Comparison of ENCODE assay signal across 8 cellular contexts in genomic region chr12:7108928-7109920, GRCh38. TPM values are rescaled to one million over a fixed set of nuclear protein-coding genes. Genes with fewer than 3 reads are reported as not detected.
DNase-seq lines count a peak whose midpoint lies in the region; ATAC-seq and TF ChIP-seq lines count a peak whose summit lies in the region.

Gene C1RL (minus strand): TSS chr12:7109214. CDS start chr12:7109180, 34 bp downstream.

- peaks cover 26% of the 10 kb centered on the region for H3K4me1 Mint-ChIP-seq in T-helper 17 cell

- H3K36me3 ChIP-seq in psoas muscle (ENCODE audit: insufficient read depth in 1 of 2, low read depth in 1 of 2) (peaks cover 0 to 8% of the 10 kb centered on the region in 2 donors), upper lobe of right lung (peaks cover 6% of the 10 kb centered on the region)

- peak within 1 kb of the TSS; percentile 93 for H3K4me3 Mint-ChIP-seq in T-helper 17 cell

- H3K9me3 ChIP-seq in T-helper 17 cell (ENCODE audit: control insufficient read depth, low read length, poor library complexity, severe bottlenecking) (no peaks in the 10 kb centered on the region), psoas muscle (no peaks in the 10 kb centered on the region), upper lobe of right lung (no peaks in the 10 kb centered on the region)

- peak within 1 kb of the TSS; percentile 80 for H3K27ac ChIP-seq in psoas muscle
- H3K27ac ChIP-seq in upper lobe of right lung, result peak within 1 kb of the TSS; percentile 98

- peak; percentile 98 for TF ChIP-seq CTCF in psoas muscle (IDR thresholded peaks at IDR 0.05)
- TF ChIP-seq CTCF in upper lobe of right lung (IDR thresholded peaks at IDR 0.05), result peak; percentile 99

- peak within 1 kb of the TSS; percentile 90 for H3K27ac Mint-ChIP-seq in T-helper 17 cell

- DNase-seq in AG08395 (ENCODE audit: low spot score) (peak; percentile 87), NCI-H146 (lab: John Stamatoyannopoulos, UW) (peak; percentile 94), T-helper 17 cell (peak; percentile 65 to 81 (median 70)), amygdala (lab: John Stamatoyannopoulos, UW) (peak in 49 of 56 donors; percentile 13 to 77 (median 50)), left ventricle myocardium superior (peak; percentile 93), psoas muscle (peak; percentile 93 to 95), upper lobe of right lung (peak; percentile 94)

- H3K4me1 ChIP-seq in psoas muscle (peaks cover 14% of the 10 kb centered on the region), upper lobe of right lung (peaks cover 27% of the 10 kb centered on the region)

- WGBS in psoas muscle, 3 donors, result 24 to 34% (median 28%) methylated on average over 21 to 24 of the region's 24 CpGs

- peak; percentile 6 for ATAC-seq in GM19455 (IDR thresholded peaks at IDR 0.05; ENCODE audit: unreplicated experiment)
- peak; percentile 60 for ATAC-seq in T-helper 17 cell
- peak; percentile 87 for ATAC-seq in left ventricle myocardium superior
- ATAC-seq in psoas muscle, result peak; percentile 87 to 93 (median 88)
- peak; percentile 85 for ATAC-seq in upper lobe of right lung

- H3K4me3 ChIP-seq in psoas muscle (peak within 1 kb of the TSS; percentile 75), upper lobe of right lung (peak within 1 kb of the TSS; percentile 77)

- no peaks in the 10 kb centered on the region for H3K36me3 Mint-ChIP-seq in T-helper 17 cell (ENCODE audit: low read depth)

- H3K27me3 ChIP-seq in psoas muscle (ENCODE audit: insufficient read depth in 3 of 3, low read length in 2 of 3), result no peaks in the 10 kb centered on the region
- no peaks in the 10 kb centered on the region for H3K27me3 ChIP-seq in upper lobe of right lung

- intact Hi-C loops in left ventricle myocardium superior (cut with micrococcal nuclease) (loop anchor here (10.0 kb wide), 1 partner anchor 154 kb away; the partner anchor contains the start of gene PTPN6), psoas muscle (cut with DNase I) (loop anchor here (1.0 kb wide), 2 partner anchors 49 to 165 kb away; partner anchors contain the start of genes C1S (in 2 of the 2) and C12orf57 (in 1 of the 2)), upper lobe of right lung (cut with DNase I) (loop anchor here (10.0 kb wide), 1 partner anchor 164 kb away; the partner anchor contains the start of genes C12orf57 and RNU7-1)

- H3K27me3 Mint-ChIP-seq in T-helper 17 cell, result no peaks in the 10 kb centered on the region

RNA-seq across cellular contexts. Expression of gene C1RL, which starts in this region (rescaled TPM):
- total RNA-seq in T-helper 17 cell (10 to 100 TPM; 21.4 to 27.2 TPM), left ventricle myocardium superior (10.9 TPM), psoas muscle (10 to 100 TPM; 14.6 to 17.0 (median 15.5) TPM), upper lobe of right lung (91.6 TPM)
- 1 to 10 TPM; 2.7 to 6.2 (median 5.1) TPM for polyA plus RNA-seq in psoas muscle

Comparison
In these comparisons a context has a peak if more than half of its experiments do, and no peak if none do; other contexts are left out.
1. Peak in every context shown above with its lines: DNase-seq, ATAC-seq, H3K4me3 ChIP-seq and H3K27ac ChIP-seq.
2. ATAC-seq: peak in every context shown above with its lines; median percentile 88 in psoas muscle; 87 in left ventricle myocardium superior; 85 in upper lobe of right lung; 60 in T-helper 17 cell; 6 in GM19455.